8 cellular contexts compared by ENCODE assay signal in the genomic region with DNA sequence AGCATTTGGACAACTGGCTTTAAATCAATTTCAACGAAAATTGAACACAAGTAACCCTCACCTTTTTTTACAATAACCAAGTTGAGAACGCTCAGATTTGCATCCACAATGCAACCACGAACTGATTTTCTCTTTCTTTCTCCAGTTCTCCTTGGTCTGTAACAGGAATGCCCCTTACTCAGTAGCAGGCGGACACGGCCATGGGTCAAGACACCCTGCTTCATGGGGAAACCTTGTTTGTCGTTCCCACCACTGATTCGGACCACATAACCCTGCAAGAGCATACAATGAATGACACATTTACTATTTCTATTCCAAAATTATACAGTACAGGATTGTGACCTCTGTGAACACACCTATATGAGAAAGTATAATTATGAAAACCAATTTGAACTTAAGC. TPM values are rescaled to one million over a fixed set of nuclear protein-coding genes. Genes with fewer than 3 reads are reported as not detected.
DNase-seq lines count a peak whose midpoint lies in the region; ATAC-seq and TF ChIP-seq lines count a peak whose summit lies in the region.

No MANE protein-coding gene starts in this region.

- peak overlapping the region; percentile 97 for H3K9ac ChIP-seq in Loucy (ENCODE audit: low read depth, low read length, poor library complexity, severe bottlenecking)
- H3K9ac ChIP-seq in colonic mucosa (ENCODE audit: low read depth in 2 of 2, low read length in 2 of 2) = peak overlapping the region; percentile 94 to 95

- peaks cover 8% of the 10 kb centered on the region for H3F3A ChIP-seq in Loucy (ENCODE audit: low read depth)

- peak overlapping the region; percentile 97 for H3K4me2 ChIP-seq in Loucy (ENCODE audit: low read depth, low read length, poor library complexity, severe bottlenecking)

- H3K4me1 ChIP-seq in CD4-positive, alpha-beta memory T cell (ENCODE audit: insufficient read depth, low read length) = peaks cover 36% of the 10 kb centered on the region
- H3K4me1 ChIP-seq in Loucy (ENCODE audit: insufficient read depth, low read length, poor library complexity, severe bottlenecking) (peaks cover 44% of the 10 kb centered on the region), colonic mucosa (peaks cover 12% of the 10 kb centered on the region)

- no peaks in the 10 kb centered on the region for H3K9me2 ChIP-seq in Loucy (replicated peaks; ENCODE audit: low read depth, low read length)

- POLR2A ChIA-PET in CD4-positive, alpha-beta memory T cell (lab: Charles Lee; ENCODE audit: partially characterized antibody) = interaction anchor here (0.9 to 2.9 kb wide), 8 partner anchors 12 to 277 kb away, joined by 3 to 49 read pairs (median 6); a partner anchor contains a TSS

- peak overlapping the region; percentile 96 to 100 (median 99) for H3K27ac Mint-ChIP-seq in CD4-positive, alpha-beta memory T cell
- H3K27ac Mint-ChIP-seq in nephron = peak overlapping the region; percentile 98 to 99 (median 99)

- intact Hi-C loops in CD4-positive, alpha-beta memory T cell (cut with micrococcal nuclease) = loop anchor here (5.0 kb wide), 1 partner anchor 196 kb away; no protein-coding TSS in a partner anchor
- intact Hi-C loops in colonic mucosa (cut with DNase I) = loop anchor here (5.0 kb wide), 1 partner anchor 79 kb away; no protein-coding TSS in a partner anchor

- peaks cover 47% of the 10 kb centered on the region for H3K36me3 ChIP-seq in CD4-positive, alpha-beta memory T cell (ENCODE audit: insufficient read depth, low read length)
- H3K36me3 ChIP-seq in Loucy (ENCODE audit: insufficient read depth, low read length) (peaks cover 59% of the 10 kb centered on the region), colonic mucosa (peaks cover 11% of the 10 kb centered on the region)

- ATAC-seq in HG02973 (IDR thresholded peaks at IDR 0.05; ENCODE audit: unreplicated experiment) = no peak
- no peak for ATAC-seq in GM18502 (IDR thresholded peaks at IDR 0.05; ENCODE audit: poor library complexity, unreplicated experiment)

- CTCF ChIA-PET in CD4-positive, alpha-beta memory T cell (lab: Charles Lee; ENCODE audit: partially characterized antibody) = no interaction called here

- peaks cover 50% of the 10 kb centered on the region for H4K20me1 ChIP-seq in Loucy (ENCODE audit: insufficient read depth, low read length, poor library complexity, severe bottlenecking)

- no peak for DNase-seq in CD4-positive, alpha-beta memory T cell
- DNase-seq in colonic mucosa (no peak), ureter (ENCODE audit: low spot score) (no peak), NCI-H1930 (lab: John Stamatoyannopoulos, UW) (no peak)

- TF ChIP-seq CTCF in Loucy (conservative IDR thresholded peaks at IDR 0.05; ENCODE audit: low read length) (no peak), colonic mucosa (IDR thresholded peaks at IDR 0.05) (no peak), nephron (IDR thresholded peaks at IDR 0.05; ENCODE audit: unreplicated experiment in 3 of 3) (no peak)

- H3K4me3 ChIP-seq in CD4-positive, alpha-beta memory T cell (ENCODE audit: low read length in 2 of 2) = peak overlapping the region in 1 of 2 donors; percentile 71
- peak overlapping the region; percentile 99 for H3K4me3 ChIP-seq in Loucy (ENCODE audit: low read length, poor library complexity, severe bottlenecking)
- H3K4me3 ChIP-seq in colonic mucosa = peak overlapping the region; percentile 75

- H3K9me3 ChIP-seq in CD4-positive, alpha-beta memory T cell (ENCODE audit: control insufficient read depth in 1 of 2, low read length in 2 of 2) = no peaks in the 10 kb centered on the region
- H3K9me3 ChIP-seq in Loucy (ENCODE audit: insufficient read depth, low read depth, low read length) (no peaks in the 10 kb centered on the region), colonic mucosa (no peaks in the 10 kb centered on the region)

- peak overlapping the region; percentile 83 for H3K27ac ChIP-seq in CD4-positive, alpha-beta memory T cell (ENCODE audit: low read depth, low read length)
- no peak overlapping the region for H3K27ac ChIP-seq in colonic mucosa

- H3K4me3 Mint-ChIP-seq in CD4-positive, alpha-beta memory T cell = peak overlapping the region; percentile 97 to 99 (median 98)
- H3K4me3 Mint-ChIP-seq in nephron = peak overlapping the region; percentile 96 to 100 (median 96)

- peaks cover 42 to 62% of the 10 kb centered on the region in 2 donors for H3K36me3 Mint-ChIP-seq in CD4-positive, alpha-beta memory T cell
- peaks cover 61% of the 10 kb centered on the region for H3K36me3 Mint-ChIP-seq in nephron (ENCODE audit: low read depth)

- no peak overlapping the region for H2AFZ ChIP-seq in Loucy (ENCODE audit: low read length)

- H3K79me2 ChIP-seq in Loucy (ENCODE audit: insufficient read depth, low read length) = peaks cover 47% of the 10 kb centered on the region

- peaks cover 36 to 44% (median 40%) of the 10 kb centered on the region in 4 donors for H3K4me1 Mint-ChIP-seq in CD4-positive, alpha-beta memory T cell
- peaks cover 43% of the 10 kb centered on the region for H3K4me1 Mint-ChIP-seq in nephron

- H3K27me3 ChIP-seq in CD4-positive, alpha-beta memory T cell (ENCODE audit: insufficient read depth, low read length) = no peaks in the 10 kb centered on the region
- H3K27me3 ChIP-seq in Loucy (ENCODE audit: insufficient read depth, low read length, poor library complexity, severe bottlenecking) (peaks cover 8% of the 10 kb centered on the region), colonic mucosa (no peaks in the 10 kb centered on the region)

- H3K27me3 Mint-ChIP-seq in CD4-positive, alpha-beta memory T cell = no peaks in the 10 kb centered on the region
- H3K27me3 Mint-ChIP-seq in nephron (ENCODE audit: low read depth) = no peaks in the 10 kb centered on the region

- H3K9me3 Mint-ChIP-seq in CD4-positive, alpha-beta memory T cell = peaks cover 0 to 7% (median 0%) of the 10 kb centered on the region in 8 donors
- no peaks in the 10 kb centered on the region for H3K9me3 Mint-ChIP-seq in nephron

RNA-seq across cellular contexts. Expression of a gene that starts 1.4 kb away (rescaled TPM):
- 1,000 to 10,000 TPM; 3,774 to 4,063 TPM for total RNA-seq in CD4-positive, alpha-beta memory T cell
- 1,000 to 10,000 TPM; 2,768 to 3,604 TPM for polyA plus RNA-seq in CD4-positive, alpha-beta memory T cell
- total RNA-seq in colonic mucosa (1,000 to 10,000 TPM; 1,965 to 2,018 TPM), ureter (3,791 TPM)

RNA-seq across cellular contexts. Expression of a gene that starts 30.2 kb away (rescaled TPM):
- total RNA-seq in CD4-positive, alpha-beta memory T cell = 1 to 10 TPM; 5.9 to 6.0 TPM
- under 1 TPM; 0.54 to 0.98 TPM for polyA plus RNA-seq in CD4-positive, alpha-beta memory T cell
- 10 to 100 TPM; 10.6 to 11.9 TPM for total RNA-seq in colonic mucosa
- 213 TPM for total RNA-seq in ureter

Comparison
In these comparisons a context has a peak if more than half of its experiments do, and no peak if none do; other contexts are left out.
1. RNA of a gene that starts 30.2 kb away (total RNA-seq): 213 TPM in ureter (single experiment); 10.6 to 11.9 TPM in colonic mucosa and 5.9 to 6.0 TPM in CD4-positive, alpha-beta memory T cell; every median in the first group is over 10 times any median in the second.